In genomic region chr19:38650911-38651584, GRCh38 we compare ENCODE assay signal across 9 cellular contexts. TPM values are rescaled to one million over a fixed set of nuclear protein-coding genes. Genes with fewer than 3 reads are reported as not detected.
DNase-seq lines count a peak whose midpoint lies in the region; ATAC-seq and TF ChIP-seq lines count a peak whose summit lies in the region.
"Had no signal": no experiment of that assay in that cellular context is flagged by ENCODE, and none has a peak within 500 bp of the region (broad histone marks: within the 10 kb centered on the region; RNA-seq: fewer than 3 reads in every experiment).

No MANE protein-coding gene starts in this region.

- H3K9me3 Mint-ChIP-seq in activated naive CD4-positive, alpha-beta T cell treated with anti-CD3 and anti-CD28 coated beads, Interleukin-2, amount 10 ng/mL, durations not matched to agents 7 days and 5 days: no peaks in the 10 kb centered on the region
- H3K9me3 Mint-ChIP-seq: stimulated activated naive CD8-positive, alpha-beta T cell treated with anti-CD3 and anti-CD28 coated beads, Interleukin-15, Interleukin-2, amounts not matched to agents 100 ng/mL and 50 ng/mL, for 24 hours had no signal

- no peak overlapping the region for H3K4me3 Mint-ChIP-seq in activated naive CD4-positive, alpha-beta T cell treated with anti-CD3 and anti-CD28 coated beads, Interleukin-2, amount 10 ng/mL, durations not matched to agents 7 days and 5 days

- peak; percentile 13 for DNase-seq in GF-D8 (lab: John Stamatoyannopoulos, UW)
- peak; percentile 96 for DNase-seq in fibroblast of pulmonary artery (ENCODE audit: low read depth)
- peak; percentile 91 for DNase-seq in renal cortical epithelial cell (ENCODE audit: low read depth)
- no peak for DNase-seq in islet precursor cell
- no peak for DNase-seq in activated naive CD4-positive, alpha-beta T cell treated with anti-CD3 and anti-CD28 coated beads, Interleukin-2, amount 10 ng/mL, durations not matched to agents 7 days and 5 days

- H3K27me3 Mint-ChIP-seq in activated naive CD4-positive, alpha-beta T cell treated with anti-CD3 and anti-CD28 coated beads, Interleukin-2, amount 10 ng/mL, durations not matched to agents 7 days and 5 days: peaks cover 5% of the 10 kb centered on the region

- ATAC-seq in SK-N-SH treated with all-trans-retinoic acid at 6 μM for 48 hours (peak; percentile 24), GM19455 (IDR thresholded peaks at IDR 0.05; ENCODE audit: unreplicated experiment) (no peak), HG03521 (IDR thresholded peaks at IDR 0.05; ENCODE audit: unreplicated experiment) (no peak)

- H3K4me1 Mint-ChIP-seq in activated naive CD4-positive, alpha-beta T cell treated with anti-CD3 and anti-CD28 coated beads, Interleukin-2, amount 10 ng/mL, durations not matched to agents 7 days and 5 days: peaks cover 80% of the 10 kb centered on the region

- H3K36me3 Mint-ChIP-seq in activated naive CD4-positive, alpha-beta T cell treated with anti-CD3 and anti-CD28 coated beads, Interleukin-2, amount 10 ng/mL, durations not matched to agents 7 days and 5 days: peaks cover 36% of the 10 kb centered on the region

- CTCF ChIA-PET in activated naive CD4-positive, alpha-beta T cell treated with anti-CD3 and anti-CD28 coated beads, Interleukin-2, amount 10 ng/mL, durations not matched to agents 7 days and 5 days (lab: Charles Lee): no interaction called here

- H3K27ac Mint-ChIP-seq in activated naive CD4-positive, alpha-beta T cell treated with anti-CD3 and anti-CD28 coated beads, Interleukin-2, amount 10 ng/mL, durations not matched to agents 7 days and 5 days: no peak overlapping the region

- no peak for TF ChIP-seq CTCF in fibroblast of pulmonary artery (IDR thresholded peaks at IDR 0.05; ENCODE audit: low read length, missing control alignments)

- peak overlapping the region; percentile 98 for H3K4me3 ChIP-seq in fibroblast of pulmonary artery (replicated peaks; ENCODE audit: low read depth, low read length)

TF ChIP-seq in SK-N-SH treated with all-trans-retinoic acid at 6 μM for 48 hours, 23 proteins besides CTCF, POLR2A, EP300 and RAD21:
- TF ChIP-seq CSDC2 (CRISPR knock-in tag; IDR thresholded peaks at IDR 0.05) (no peak), CSRNP3 (CRISPR knock-in tag; IDR thresholded peaks at IDR 0.05) (no peak), ZFP30 (CRISPR knock-in tag; IDR thresholded peaks at IDR 0.05) (no peak), ZNF70 (CRISPR knock-in tag; IDR thresholded peaks at IDR 0.05) (no peak), ESRRG (CRISPR knock-in tag; IDR thresholded peaks at IDR 0.05) (no peak), PPARA (CRISPR knock-in tag; IDR thresholded peaks at IDR 0.05; ENCODE audit: borderline replicate concordance) (no peak)
TF ChIP-seq in SK-N-SH treated with all-trans-retinoic acid at 6 μM for 48 hours: peak in this region for 0.

RNA-seq across cellular contexts. Expression of gene ACTN4, which starts 3.6 kb away (rescaled TPM):
- 513 and 1,377 TPM in 2 replicates for total RNA-seq in renal cortical epithelial cell

RNA-seq across cellular contexts. Expression of gene EIF3K, which starts 32.1 kb away (rescaled TPM):
- 328 and 420 TPM in 2 replicates for total RNA-seq in renal cortical epithelial cell

RNA-seq across cellular contexts. Expression of gene MAP4K1, which starts 33.3 kb away (rescaled TPM):
- total RNA-seq in renal cortical epithelial cell: 0.25 TPM in 1 of 2 replicates, not detected in the other

Comparison
In these comparisons a context has a peak if more than half of its experiments do, and no peak if none do; other contexts are left out.
1. DNase-seq: peak in GF-D8 (single experiment), fibroblast of pulmonary artery (single experiment) and renal cortical epithelial cell (single experiment); none in islet precursor cell (single experiment) and activated naive CD4-positive, alpha-beta T cell treated with anti-CD3 and anti-CD28 coated beads, Interleukin-2, amount 10 ng/mL, durations not matched to agents 7 days and 5 days (single experiment).